In genomic region chr1:147586412-147586811, GRCh38 we compare ENCODE assay signal across 19 cellular contexts. TPM values are rescaled to one million over a fixed set of nuclear protein-coding genes. Genes with fewer than 3 reads are reported as not detected.
DNase-seq lines count a peak whose midpoint lies in the region; ATAC-seq and TF ChIP-seq lines count a peak whose summit lies in the region.
"Had no signal": no experiment of that assay in that cellular context is flagged by ENCODE, and none has a peak within 500 bp of the region (broad histone marks: within the 10 kb centered on the region; RNA-seq: fewer than 3 reads in every experiment).

No MANE protein-coding gene starts in this region.

- H3K4me1 Mint-ChIP-seq in WTC11, result peaks cover 12% of the 10 kb centered on the region

- H3K27ac Mint-ChIP-seq in WTC11, result no peak overlapping the region
- H3K27ac Mint-ChIP-seq: activated naive CD8-positive, alpha-beta T cell treated with anti-CD3 and anti-CD28 coated beads, Interleukin-2, amount 50 U/mL, for 24 hours; brain; CD4-positive, CD25-positive, alpha-beta regulatory T cell; effector memory CD8-positive, alpha-beta T cell; T-helper 1 cell treated with Interleukin-12 subunit alpha and Interleukin-12 subunit beta and Interleukin-4 antibody, amounts not matched to agents 30 μg/mL and 1 μg/mL, for 36 hours had no signal

- no peak for TF ChIP-seq CTCF in WTC11 (IDR thresholded peaks at IDR 0.05)

- H3K4me3 Mint-ChIP-seq in WTC11, result no peak overlapping the region
- H3K4me3 Mint-ChIP-seq: activated naive CD8-positive, alpha-beta T cell treated with anti-CD3 and anti-CD28 coated beads, Interleukin-2, amount 50 U/mL, for 24 hours; brain; CD4-positive, CD25-positive, alpha-beta regulatory T cell; effector memory CD8-positive, alpha-beta T cell; T-helper 1 cell treated with Interleukin-12 subunit alpha and Interleukin-12 subunit beta and Interleukin-4 antibody, amounts not matched to agents 30 μg/mL and 1 μg/mL, for 36 hours had no signal

- peak; percentile 22 for DNase-seq in HEK293T (ENCODE audit: extremely low spot score)
- DNase-seq in WTC11 (ENCODE audit: low spot score), result peak; percentile 40
- peak; percentile 37 for DNase-seq in iPS-NIHi7 (ENCODE audit: extremely low spot score)
- peak; percentile 27 for DNase-seq in renal cortical epithelial cell (ENCODE audit: low read depth)
- DNase-seq in NCI-H2029 (lab: John Stamatoyannopoulos, UW), result no peak
- DNase-seq in NCI-H82 (lab: John Stamatoyannopoulos, UW), result no peak
- no peak for DNase-seq in kidney tubule cell (ENCODE audit: low spot score)
- DNase-seq: CD4-positive, CD25-positive, alpha-beta regulatory T cell; effector memory CD8-positive, alpha-beta T cell; NCI-H1092 treated with DMSO at 0.1 percent for 48 hours; NCI-H2029 treated with DMSO at 0.1 percent for 48 hours; NCI-H446; spleen; tibial artery had no signal

- POLR2A ChIA-PET in HEK293T (lab: Yijun Ruan, JAX) (interaction anchor here (1.0 kb wide), 1 partner anchor 13 kb away, joined by 5 read pairs; no protein-coding TSS in a partner anchor), WTC11 (lab: Charles Lee) (interaction anchor here (0.9 to 1.6 kb wide), 4 partner anchors 9 to 45 kb away, joined by 3 to 10 read pairs (median 5); partner anchors contain the start of gene BCL9)

- no peaks in the 10 kb centered on the region for H3K9me3 Mint-ChIP-seq in WTC11
- H3K9me3 Mint-ChIP-seq: activated naive CD8-positive, alpha-beta T cell treated with anti-CD3 and anti-CD28 coated beads, Interleukin-2, amount 50 U/mL, for 24 hours; brain; CD4-positive, CD25-positive, alpha-beta regulatory T cell; effector memory CD8-positive, alpha-beta T cell; T-helper 1 cell treated with Interleukin-12 subunit alpha and Interleukin-12 subunit beta and Interleukin-4 antibody, amounts not matched to agents 30 μg/mL and 1 μg/mL, for 36 hours had no signal

- peak; percentile 80 for ATAC-seq in WTC11
- no peak for ATAC-seq in GM18498 (IDR thresholded peaks at IDR 0.05; ENCODE audit: unreplicated experiment)
- ATAC-seq: effector memory CD8-positive, alpha-beta T cell; gastroesophageal sphincter had no signal

- peaks cover 6% of the 10 kb centered on the region; the same call in 1 of the 2 replicates for H3K36me3 Mint-ChIP-seq in WTC11

- peaks cover 5% of the 10 kb centered on the region for H3K27me3 Mint-ChIP-seq in WTC11 (ENCODE audit: low read depth)
- H3K27me3 Mint-ChIP-seq: brain had no signal

- CTCF ChIA-PET in HEK293T (lab: Yijun Ruan, JAX), result interaction anchor here (1.5 kb wide), 1 partner anchor 11 kb away, joined by 5 read pairs; no protein-coding TSS in a partner anchor
- CTCF ChIA-PET in WTC11 (lab: Charles Lee), result no interaction called here

TF ChIP-seq in HEK293T, 16 proteins besides CTCF, POLR2A, EP300 and RAD21:
- TF ChIP-seq NFRKB (IDR thresholded peaks at IDR 0.05) (no peak), FOXK2 (IDR thresholded peaks at IDR 0.05) (no peak), SP1 (IDR thresholded peaks at IDR 0.05) (no peak), ZNF384 (IDR thresholded peaks at IDR 0.05) (no peak), SUZ12 (IDR thresholded peaks at IDR 0.05) (no peak), FOXM1 (IDR thresholded peaks at IDR 0.05; ENCODE audit: borderline replicate concordance) (no peak), HDGF (IDR thresholded peaks at IDR 0.05; ENCODE audit: borderline replicate concordance) (no peak), BHLHE40 (IDR thresholded peaks at IDR 0.05; ENCODE audit: borderline replicate concordance) (no peak), TARDBP (IDR thresholded peaks at IDR 0.05) (no peak)

TF ChIP-seq in WTC11, 78 proteins besides CTCF, POLR2A, EP300 and RAD21:
- no peak for TF ChIP-seq HMGXB4 (CRISPR knock-in tag; IDR thresholded peaks at IDR 0.05)
- TF ChIP-seq, protein P1, sequence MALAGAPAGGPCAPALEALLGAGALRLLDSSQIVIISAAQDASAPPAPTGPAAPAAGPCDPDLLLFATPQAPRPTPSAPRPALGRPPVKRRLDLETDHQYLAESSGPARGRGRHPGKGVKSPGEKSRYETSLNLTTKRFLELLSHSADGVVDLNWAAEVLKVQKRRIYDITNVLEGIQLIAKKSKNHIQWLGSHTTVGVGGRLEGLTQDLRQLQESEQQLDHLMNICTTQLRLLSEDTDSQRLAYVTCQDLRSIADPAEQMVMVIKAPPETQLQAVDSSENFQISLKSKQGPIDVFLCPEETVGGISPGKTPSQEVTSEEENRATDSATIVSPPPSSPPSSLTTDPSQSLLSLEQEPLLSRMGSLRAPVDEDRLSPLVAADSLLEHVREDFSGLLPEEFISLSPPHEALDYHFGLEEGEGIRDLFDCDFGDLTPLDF (CRISPR knock-in tag; IDR thresholded peaks at IDR 0.05), result no peak
- no peak for TF ChIP-seq ESRRA (CRISPR knock-in tag; IDR thresholded peaks at IDR 0.05; ENCODE audit: borderline replicate concordance)
- no peak for TF ChIP-seq ELF4 (CRISPR knock-in tag; IDR thresholded peaks at IDR 0.05; ENCODE audit: low read depth)
- no peak for TF ChIP-seq CBFB (CRISPR knock-in tag; IDR thresholded peaks at IDR 0.05; ENCODE audit: low read depth)

RNA-seq across cellular contexts. Expression of gene BCL9, which starts 45.1 kb away (rescaled TPM):
- total RNA-seq in WTC11 (2021), result 55.5 to 60.3 TPM (median 59.5 TPM) in 3 replicates
- 4.9 and 17.2 TPM in 2 replicates for total RNA-seq in renal cortical epithelial cell

Comparison
In these comparisons a context has a peak if more than half of its experiments do, and no peak if none do; other contexts are left out.
1. DNase-seq: peak in HEK293T (single experiment), WTC11 (single experiment), iPS-NIHi7 (single experiment) and renal cortical epithelial cell (single experiment); none in NCI-H2029 (single experiment), NCI-H82 (single experiment) and kidney tubule cell (single experiment).